ENCODE assay signal across 8 cellular contexts in the genomic region with DNA sequence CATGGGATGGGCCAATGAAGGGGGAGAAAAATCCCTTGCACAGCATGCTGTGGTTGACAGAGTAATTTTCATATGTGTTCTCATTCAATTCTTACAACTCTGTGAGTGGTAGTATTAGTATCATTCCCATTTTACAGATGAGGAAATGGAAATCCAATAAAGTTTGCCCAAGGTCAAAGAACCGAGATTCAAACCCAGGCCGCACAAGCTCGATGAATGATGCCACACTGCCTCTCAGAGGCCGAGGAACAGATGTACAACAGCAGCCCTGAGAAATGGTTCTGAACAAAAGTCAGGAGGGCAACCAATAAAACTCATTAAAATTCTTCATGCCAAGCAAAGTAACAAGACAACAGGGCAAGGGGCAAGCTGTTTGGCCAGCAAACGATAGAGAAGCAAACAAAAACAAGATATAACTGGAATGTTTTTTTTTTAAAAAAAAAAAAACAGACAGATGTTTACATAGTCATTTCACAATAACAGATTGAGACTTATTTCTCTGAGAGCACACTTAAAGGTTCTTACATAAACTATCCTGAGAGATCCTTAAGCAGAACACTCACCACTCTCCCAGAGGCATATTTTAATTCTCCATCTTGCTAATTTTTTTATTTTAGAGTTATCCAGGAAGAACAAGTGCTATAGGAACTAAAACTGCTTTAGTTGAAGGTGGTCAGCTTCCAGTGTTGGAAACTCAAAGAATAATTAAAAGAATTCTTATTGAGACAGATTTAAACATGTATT.
A peak's percentile ranks its signal among the peaks of the same experiment; 100 is the strongest.
DNase-seq lines count a peak whose midpoint lies in the region; ATAC-seq, FAIRE-seq and TF ChIP-seq lines count a peak whose summit lies in the region.

No MANE protein-coding gene starts in this region.

- FAIRE-seq in urothelium cell line (lab: Jason Lieb, UNC), result no peak

- DNase-seq in cardiac muscle cell (ENCODE audit: low read depth in 1 of 2, low spot score in 1 of 2), result peak; percentile 17 to 28
- DNase-seq in cardiac septum (ENCODE audit: low spot score), result no peak
- peak; percentile 50 for DNase-seq in NCI-H2227 (lab: John Stamatoyannopoulos, UW; ENCODE audit: unreplicated experiment)
- DNase-seq in endothelial cell (ENCODE audit: low spot score), result peak; percentile 40
- DNase-seq in urothelium cell line (ENCODE audit: low spot score), result peak; percentile 65
- no peak for DNase-seq in activated naive CD4-positive, alpha-beta T cell treated with anti-CD3 and anti-CD28 coated beads, Interleukin-2, amount 50 U/mL, for 16 hours
- DNase-seq in activated CD8-positive, alpha-beta memory T cell treated with anti-CD3 and anti-CD28 coated beads, Interleukin-2, amount 50 U/mL, for 4 hours, result no peak

- no peak overlapping the region for H3K4me3 ChIP-seq in cardiac muscle cell

- H3K36me3 Mint-ChIP-seq in endothelial cell (ENCODE audit: low read depth, unreplicated experiment), result no peaks in the 10 kb centered on the region

- no peak overlapping the region for H3K4me3 Mint-ChIP-seq in endothelial cell (ENCODE audit: unreplicated experiment)

- no peaks in the 10 kb centered on the region for H3K27me3 ChIP-seq in cardiac muscle cell

- no peaks in the 10 kb centered on the region for H3K4me1 Mint-ChIP-seq in endothelial cell (ENCODE audit: unreplicated experiment)

- H3K4me1 ChIP-seq in cardiac muscle cell (ENCODE audit: low read depth), result no peaks in the 10 kb centered on the region

- no peaks in the 10 kb centered on the region for H3K9me3 ChIP-seq in cardiac muscle cell (ENCODE audit: low read depth)

- ATAC-seq in GM19023 (IDR thresholded peaks at IDR 0.05; ENCODE audit: unreplicated experiment), result no peak

- H3K27ac ChIP-seq in cardiac muscle cell, result no peak overlapping the region

- H3K9me3 Mint-ChIP-seq in endothelial cell (ENCODE audit: unreplicated experiment), result no peaks in the 10 kb centered on the region

- TF ChIP-seq CTCF in cardiac muscle cell (IDR thresholded peaks at IDR 0.05; ENCODE audit: low read depth, low read length), result peak; percentile 32
- TF ChIP-seq CTCF in endothelial cell (IDR thresholded peaks at IDR 0.05; ENCODE audit: unreplicated experiment), result no peak

- intact Hi-C loops in cardiac septum (cut with DNase I), result no loop called here

- H3K27me3 Mint-ChIP-seq in endothelial cell (ENCODE audit: unreplicated experiment), result no peaks in the 10 kb centered on the region

- H3K27ac Mint-ChIP-seq in endothelial cell (ENCODE audit: unreplicated experiment), result no peak overlapping the region

- no peaks in the 10 kb centered on the region for H3K36me3 ChIP-seq in cardiac muscle cell

Comparison
In these comparisons a context has a peak if more than half of its experiments do, and no peak if none do; other contexts are left out.
1. DNase-seq: peak in cardiac muscle cell (2 of 2), NCI-H2227 (single experiment), endothelial cell (single experiment) and urothelium cell line (single experiment); none in cardiac septum (single experiment), activated naive CD4-positive, alpha-beta T cell treated with anti-CD3 and anti-CD28 coated beads, Interleukin-2, amount 50 U/mL, for 16 hours (single experiment) and activated CD8-positive, alpha-beta memory T cell treated with anti-CD3 and anti-CD28 coated beads, Interleukin-2, amount 50 U/mL, for 4 hours (single experiment).